19 cellular contexts compared by ENCODE assay signal in genomic region chr15:100247228-100248225, GRCh38.
"Had no signal": no experiment of that assay in that cellular context is flagged by ENCODE, and none has a peak within 500 bp of the region (broad histone marks: within the 10 kb centered on the region; RNA-seq: fewer than 3 reads in every experiment).

No MANE protein-coding gene starts in this region.

- H3K36me3 ChIP-seq: cardiac muscle cell, thoracic aorta, uterus had no signal

- H3K9me3 ChIP-seq: mucosa of descending colon, thoracic aorta, uterus had no signal

- H3K4me3 Mint-ChIP-seq: activated CD8-positive, alpha-beta T cell treated with anti-CD3 and anti-CD28 coated beads for 36 hours; activated T-cell treated with anti-CD3 and anti-CD28 coated beads, Interleukin-2, amount 50 U/mL, for 72 hours; naive thymus-derived CD8-positive, alpha-beta T cell; stimulated activated naive CD8-positive, alpha-beta T cell treated with anti-CD3 and anti-CD28 coated beads, Interleukin-15, Interleukin-2, amounts not matched to agents 100 ng/mL and 50 ng/mL, for 24 hours; T-cell had no signal

- H3K27ac ChIP-seq: cardiac muscle cell, thoracic aorta, uterus had no signal

- H3K9me3 Mint-ChIP-seq: activated CD8-positive, alpha-beta T cell treated with anti-CD3 and anti-CD28 coated beads for 36 hours; T-cell had no signal

- H3K27me3 Mint-ChIP-seq: activated CD8-positive, alpha-beta T cell treated with anti-CD3 and anti-CD28 coated beads for 36 hours; naive thymus-derived CD8-positive, alpha-beta T cell; stimulated activated naive CD8-positive, alpha-beta T cell treated with anti-CD3 and anti-CD28 coated beads, Interleukin-15, Interleukin-2, amounts not matched to agents 100 ng/mL and 50 ng/mL, for 24 hours; T-cell had no signal

- FAIRE-seq: astrocyte, colon, endothelial cell of umbilical vein had no signal

- DNase-seq: activated CD4-positive, alpha-beta T cell treated with anti-CD3 and anti-CD28 coated beads for 4 hours; activated CD8-positive, alpha-beta memory T cell treated with anti-CD3 and anti-CD28 coated beads, Interleukin-2, amount 50 U/mL, for 4 hours; activated CD8-positive, alpha-beta T cell treated with anti-CD3 and anti-CD28 coated beads for 36 hours; activated naive CD4-positive, alpha-beta T cell treated with Interleukin-2 at 50 U/mL for 16 hours; activated T-cell treated with anti-CD3 and anti-CD28 coated beads, Interleukin-2, amount 50 U/mL, for 72 hours; hippocampal formation; mucosa of descending colon; naive thymus-derived CD8-positive, alpha-beta T cell; stimulated activated CD4-positive, alpha-beta T cell treated with anti-CD3 and anti-CD28 coated beads, Interleukin-15, amount 100 ng/mL, for 24 hours; stimulated activated CD4-positive, alpha-beta T cell treated with anti-CD3 and anti-CD28 coated beads, Interleukin-4, amount 100 ng/mL, for 24 hours; T-cell had no signal

- H3K4me1 ChIP-seq: uterus had no signal

- H3K4me3 ChIP-seq: cardiac muscle cell, lung, mucosa of descending colon, thoracic aorta, uterus had no signal

- H3K27me3 ChIP-seq: cardiac muscle cell, uterus had no signal

- ATAC-seq: activated CD8-positive, alpha-beta T cell treated with anti-CD3 and anti-CD28 coated beads for 36 hours; activated T-cell treated with anti-CD3 and anti-CD28 coated beads, Interleukin-2, amount 50 U/mL, for 72 hours; mucosa of descending colon; naive thymus-derived CD8-positive, alpha-beta T cell; T-cell had no signal

- H3K27ac Mint-ChIP-seq: activated CD8-positive, alpha-beta T cell treated with anti-CD3 and anti-CD28 coated beads for 36 hours; activated T-cell treated with anti-CD3 and anti-CD28 coated beads, Interleukin-2, amount 50 U/mL, for 72 hours; naive thymus-derived CD8-positive, alpha-beta T cell; stimulated activated naive CD8-positive, alpha-beta T cell treated with anti-CD3 and anti-CD28 coated beads, Interleukin-15, Interleukin-2, amounts not matched to agents 100 ng/mL and 50 ng/mL, for 24 hours; T-cell had no signal
